In genomic region chr3:157175678-157176077, GRCh38 we compare ENCODE assay signal across 8 cellular contexts. TPM values are rescaled to one million over a fixed set of nuclear protein-coding genes. Genes with fewer than 3 reads are reported as not detected.
A peak's percentile ranks its signal among the peaks of the same experiment; 100 is the strongest.
DNase-seq lines count a peak whose midpoint lies in the region; ATAC-seq and TF ChIP-seq lines count a peak whose summit lies in the region.

No MANE protein-coding gene starts in this region.

- POLR2A ChIA-PET in activated CD8-positive, alpha-beta T cell treated with anti-CD3 and anti-CD28 coated beads for 36 hours (lab: Charles Lee): interaction anchor here (0.8 to 7.5 kb wide), 10 partner anchors 9 to 1318 kb away, joined by 3 to 403 read pairs (median 6); partner anchors contain the start of genes CCNL1 and SSR3

- peaks cover 26% of the 10 kb centered on the region for H3K9me3 ChIP-seq in HUES6 (ENCODE audit: control insufficient read depth, insufficient read depth, low read depth, low read length)
- H3K9me3 ChIP-seq in osteoblast (ENCODE audit: low read depth, low read length): no peaks in the 10 kb centered on the region

- H2AFZ ChIP-seq in osteoblast (ENCODE audit: low read length): peak overlapping the region; percentile 26

- H3K4me1 Mint-ChIP-seq in Calu3 (ENCODE audit: low read depth, unreplicated experiment): peaks cover 31% of the 10 kb centered on the region
- H3K4me1 Mint-ChIP-seq in activated CD8-positive, alpha-beta T cell treated with anti-CD3 and anti-CD28 coated beads for 36 hours (ENCODE audit: low read depth): peaks cover 33% of the 10 kb centered on the region

- DNase-seq in Calu3: peak; percentile 54
- DNase-seq in activated CD8-positive, alpha-beta T cell treated with anti-CD3 and anti-CD28 coated beads for 36 hours: peak; percentile 30
- peak; percentile 14 for DNase-seq in germinal center (ENCODE audit: low spot score)
- peak; percentile 79 for DNase-seq in osteoblast (ENCODE audit: insufficient read length, low spot score, missing footprints)
- no peak for DNase-seq in AG08395 (ENCODE audit: low spot score)

- peak overlapping the region; percentile 81 for H3K4me3 ChIP-seq in HUES6 (ENCODE audit: low read depth, low read length)
- peak overlapping the region; percentile 78 for H3K4me3 ChIP-seq in osteoblast (ENCODE audit: insufficient read depth, low read length)

- peaks cover 33% of the 10 kb centered on the region for H3K79me2 ChIP-seq in osteoblast (ENCODE audit: insufficient read depth, low read length)

- H3K36me3 ChIP-seq in HUES6 (ENCODE audit: control insufficient read depth, insufficient read depth, low read length) (no peaks in the 10 kb centered on the region; the same call in 1 of the 2 replicates), osteoblast (ENCODE audit: insufficient read depth, low read length) (no peaks in the 10 kb centered on the region)

- H4K20me1 ChIP-seq in osteoblast (ENCODE audit: insufficient read depth, low read length): no peaks in the 10 kb centered on the region

- no peaks in the 10 kb centered on the region for H3K27me3 Mint-ChIP-seq in Calu3 (ENCODE audit: unreplicated experiment)
- H3K27me3 Mint-ChIP-seq in activated CD8-positive, alpha-beta T cell treated with anti-CD3 and anti-CD28 coated beads for 36 hours: no peaks in the 10 kb centered on the region

- no peaks in the 10 kb centered on the region for H3K9me3 Mint-ChIP-seq in Calu3 (ENCODE audit: low read depth, unreplicated experiment)
- H3K9me3 Mint-ChIP-seq in activated CD8-positive, alpha-beta T cell treated with anti-CD3 and anti-CD28 coated beads for 36 hours: peaks cover 8% of the 10 kb centered on the region

- BruUV-seq in Calu3 (replicated peaks; lab: Mats Ljungman, UMichigan): no TSS peak

- H3K27ac ChIP-seq in HUES6 (ENCODE audit: low read depth, low read length) (peak overlapping the region; percentile 43; the same call in 1 of the 2 replicates), osteoblast (ENCODE audit: low read depth, low read length) (peak overlapping the region; percentile 96)

- H3K4me1 ChIP-seq in HUES6 (ENCODE audit: control insufficient read depth, insufficient read depth, low read length) (peaks cover 6% of the 10 kb centered on the region; the same call in 1 of the 2 replicates), osteoblast (ENCODE audit: insufficient read depth, low read length) (peaks cover 18% of the 10 kb centered on the region)

- intact Hi-C loops in Calu3 (cut with micrococcal nuclease; ENCODE audit: unreplicated experiment): loop anchor here (1.0 kb wide), 1 partner anchor 15 kb away; the partner anchor contains the start of gene CCNL1
- intact Hi-C loops in activated CD8-positive, alpha-beta T cell treated with anti-CD3 and anti-CD28 coated beads for 36 hours (cut with micrococcal nuclease): loop anchor here (1.0 to 5.0 kb wide), 2 partner anchors 15 to 62 kb away; partner anchors contain the start of gene CCNL1

- CTCF ChIA-PET in Calu3 (lab: Charles Lee): interaction anchor here (0.9 to 4.8 kb wide), 3 partner anchors 13 to 26 kb away, joined by 3 to 43 read pairs (median 19); partner anchors contain the start of gene CCNL1
- CTCF ChIA-PET in activated CD8-positive, alpha-beta T cell treated with anti-CD3 and anti-CD28 coated beads for 36 hours (lab: Charles Lee): interaction anchor here (1.0 to 3.2 kb wide), 9 partner anchors 13 to 621 kb away, joined by 3 to 47 read pairs (median 5); partner anchors contain the start of genes CCNL1 and SSR3

- no peak for TF ChIP-seq CTCF in Calu3 (IDR thresholded peaks at IDR 0.05; ENCODE audit: unreplicated experiment)
- TF ChIP-seq CTCF in activated CD8-positive, alpha-beta T cell treated with anti-CD3 and anti-CD28 coated beads for 36 hours (IDR thresholded peaks at IDR 0.05): no peak
- TF ChIP-seq CTCF in osteoblast (IDR thresholded peaks at IDR 0.05; ENCODE audit: extremely low read depth, low read depth, low read length): no peak

- no peak for ATAC-seq in activated CD8-positive, alpha-beta T cell treated with anti-CD3 and anti-CD28 coated beads for 36 hours
- ATAC-seq in HG03442 (IDR thresholded peaks at IDR 0.05; ENCODE audit: unreplicated experiment): no peak
- no peak for ATAC-seq in GM18520 (IDR thresholded peaks at IDR 0.05; ENCODE audit: unreplicated experiment)

- H3K9ac ChIP-seq in HUES6 (ENCODE audit: low read length): peak overlapping the region; percentile 80

- H3K27ac Mint-ChIP-seq in Calu3 (ENCODE audit: unreplicated experiment): peak overlapping the region; percentile 92
- H3K27ac Mint-ChIP-seq in activated CD8-positive, alpha-beta T cell treated with anti-CD3 and anti-CD28 coated beads for 36 hours: peak overlapping the region; percentile 92

- peak overlapping the region; percentile 95 for H3K4me2 ChIP-seq in osteoblast (ENCODE audit: insufficient read depth, low read length)

- H3K27me3 ChIP-seq in HUES6 (ENCODE audit: control insufficient read depth, insufficient read depth, low read length) (no peaks in the 10 kb centered on the region), osteoblast (ENCODE audit: insufficient read depth, low read length) (no peaks in the 10 kb centered on the region)

- peak overlapping the region; percentile 78 for H3K4me3 Mint-ChIP-seq in Calu3 (ENCODE audit: low read depth, unreplicated experiment)
- H3K4me3 Mint-ChIP-seq in activated CD8-positive, alpha-beta T cell treated with anti-CD3 and anti-CD28 coated beads for 36 hours: peak overlapping the region; percentile 84

- peaks cover 32% of the 10 kb centered on the region for H3K36me3 Mint-ChIP-seq in Calu3 (ENCODE audit: insufficient read depth, unreplicated experiment)
- H3K36me3 Mint-ChIP-seq in activated CD8-positive, alpha-beta T cell treated with anti-CD3 and anti-CD28 coated beads for 36 hours (ENCODE audit: low read depth): peaks cover 31% of the 10 kb centered on the region

RNA-seq across cellular contexts. Expression of gene CCNL1, which starts 15.7 kb away (rescaled TPM):
- 291 and 303 TPM in 2 replicates for total RNA-seq in Calu3 (2022)
- total RNA-seq in activated CD8-positive, alpha-beta T cell treated with anti-CD3 and anti-CD28 coated beads for 36 hours: 100 to 1,000 TPM; 180 to 191 TPM
- 157 and 194 TPM in 2 replicates for total RNA-seq in osteoblast
